Comparison of ENCODE assay signal across 13 cellular contexts in genomic region chr6:7150381-7151064, GRCh38. TPM values are rescaled to one million over a fixed set of nuclear protein-coding genes. Genes with fewer than 3 reads are reported as not detected.
A peak's percentile ranks its signal among the peaks of the same experiment; 100 is the strongest.
DNase-seq lines count a peak whose midpoint lies in the region; ATAC-seq and TF ChIP-seq lines count a peak whose summit lies in the region.
"Had no signal": no experiment of that assay in that cellular context is flagged by ENCODE, and none has a peak within 500 bp of the region (broad histone marks: within the 10 kb centered on the region; RNA-seq: fewer than 3 reads in every experiment).

No MANE protein-coding gene starts in this region.

- TF ChIP-seq CTCF in glutamatergic neuron (IDR thresholded peaks at IDR 0.05; ENCODE audit: partially characterized antibody, unreplicated experiment) (no peak), testis (IDR thresholded peaks at IDR 0.05) (no peak), prostate gland (IDR thresholded peaks at IDR 0.05) (no peak)

- no peak overlapping the region for H3K27ac ChIP-seq in testis
- H3K27ac ChIP-seq in prostate gland, result peak overlapping the region in 1 of 2 donors; percentile 58
- H3K27ac ChIP-seq: GM23248 had no signal

- DNase-seq in activated effector memory CD4-positive, alpha-beta T cell treated with anti-CD3 and anti-CD28 coated beads, Interleukin-2, amount 50 U/mL, for 16 hours, result peak; percentile 53
- DNase-seq in activated effector memory CD4-positive, alpha-beta T cell treated with Interleukin-2 at 50 U/mL for 16 hours, result no peak
- DNase-seq in NCI-H69 (lab: John Stamatoyannopoulos, UW), result peak; percentile 99
- DNase-seq in glutamatergic neuron, result peak; percentile 55
- DNase-seq in testis, result peak; percentile 34
- no peak for DNase-seq in NCI-H1105 (lab: John Stamatoyannopoulos, UW)
- DNase-seq in prostate gland (ENCODE audit: low spot score), result no peak
- DNase-seq: activated CD4-positive, CD25-positive, alpha-beta regulatory T cell treated with anti-CD3 and anti-CD28 coated beads, Interleukin-2, amount 50 U/mL, for 72 hours; activated gamma-delta T cell; GM23248; kidney glomerular epithelial cell; stomach had no signal

- TF ChIP-seq POLR2A in testis (IDR thresholded peaks at IDR 0.05) (no peak), prostate gland (IDR thresholded peaks at IDR 0.05) (no peak)

- ATAC-seq in HG03354 (IDR thresholded peaks at IDR 0.05; ENCODE audit: poor library complexity, severe bottlenecking, unreplicated experiment), result no peak

- H3K4me1 ChIP-seq in testis (peaks cover 51% of the 10 kb centered on the region), prostate gland (replicated peaks) (peaks cover 17% of the 10 kb centered on the region)

- H3K36me3 ChIP-seq in testis (ENCODE audit: low read depth, missing control alignments) (no peaks in the 10 kb centered on the region), prostate gland (no peaks in the 10 kb centered on the region)
- H3K36me3 ChIP-seq: stomach had no signal

- peaks cover 6% of the 10 kb centered on the region for H3K27me3 Mint-ChIP-seq in glutamatergic neuron (ENCODE audit: unreplicated experiment)

- no peaks in the 10 kb centered on the region for H3K9me3 Mint-ChIP-seq in glutamatergic neuron (ENCODE audit: unreplicated experiment)

- H3K27me3 ChIP-seq in testis, result no peaks in the 10 kb centered on the region
- no peaks in the 10 kb centered on the region for H3K27me3 ChIP-seq in prostate gland (replicated peaks; ENCODE audit: insufficient read depth)
- H3K27me3 ChIP-seq: stomach had no signal

- peak overlapping the region; percentile 56 for H3K27ac Mint-ChIP-seq in glutamatergic neuron (ENCODE audit: unreplicated experiment)

- intact Hi-C loops in testis (cut with DNase I; ENCODE audit: low total_unique reads), result no loop called here
- intact Hi-C loops in prostate gland (cut with DNase I), result no loop called here

- no peaks in the 10 kb centered on the region for H3K9me3 ChIP-seq in testis
- H3K9me3 ChIP-seq in prostate gland, result no peaks in the 10 kb centered on the region
- H3K9me3 ChIP-seq: stomach had no signal

- no peaks in the 10 kb centered on the region for H3K36me3 Mint-ChIP-seq in glutamatergic neuron (ENCODE audit: unreplicated experiment)

- peak overlapping the region; percentile 5 for H3K4me3 Mint-ChIP-seq in glutamatergic neuron (ENCODE audit: unreplicated experiment)

- WGBS in testis, 2 donors, result 72 to 84% methylated on average over 12 to 14 of the region's 14 CpGs
- 89% methylated on average over 14 of the region's 14 CpGs for WGBS in prostate gland

- H3K4me3 ChIP-seq in testis, result no peak overlapping the region
- no peak overlapping the region for H3K4me3 ChIP-seq in prostate gland
- H3K4me3 ChIP-seq: GM23248, stomach had no signal

- peaks cover 34% of the 10 kb centered on the region for H3K4me1 Mint-ChIP-seq in glutamatergic neuron (ENCODE audit: low read depth, unreplicated experiment)

RNA-seq across cellular contexts. Expression of gene RREB1, which starts 42.8 kb away (rescaled TPM):
- total RNA-seq in glutamatergic neuron (ENCODE audit: unreplicated experiment), result 3.4 TPM
- total RNA-seq in testis, result 10 to 100 TPM; 75.0 to 79.2 TPM
- 30.0 TPM for polyA plus RNA-seq in testis (ENCODE audit: insufficient read depth, low read depth, low replicate concordance)
- 10 to 100 TPM; 58.4 to 71.0 TPM for total RNA-seq in prostate gland

Comparison
In these comparisons a context has a peak if more than half of its experiments do, and no peak if none do; other contexts are left out.
1. DNase-seq: peak in activated effector memory CD4-positive, alpha-beta T cell treated with anti-CD3 and anti-CD28 coated beads, Interleukin-2, amount 50 U/mL, for 16 hours (single experiment), NCI-H69 (single experiment), glutamatergic neuron (single experiment) and testis (single experiment); none in activated effector memory CD4-positive, alpha-beta T cell treated with Interleukin-2 at 50 U/mL for 16 hours (single experiment), NCI-H1105 (single experiment) and prostate gland (single experiment).
2. RNA of gene RREB1, which starts 42.8 kb away (total RNA-seq): 75.0 to 79.2 TPM in testis and 58.4 to 71.0 TPM in prostate gland; 3.4 TPM in glutamatergic neuron (single experiment); every median in the first group is over 10 times any median in the second.